ENCODE assay signal across 15 cellular contexts in the genomic region with DNA sequence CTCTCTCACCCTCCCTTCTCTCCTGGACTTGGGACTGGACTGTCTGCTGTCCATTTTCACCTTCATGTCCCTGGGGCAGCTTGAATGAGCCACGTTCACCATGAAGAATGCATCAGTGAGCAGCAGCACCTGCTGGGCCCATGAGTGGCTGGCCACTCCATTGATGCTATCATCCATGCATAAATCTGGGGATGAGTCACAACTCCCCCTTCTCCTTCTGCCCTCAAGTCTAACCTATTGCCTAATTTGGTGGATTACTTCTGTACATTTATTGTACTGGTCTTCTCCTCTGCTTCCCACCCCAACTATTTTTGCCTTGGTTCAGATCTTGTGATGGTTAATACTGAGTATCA. TPM values are rescaled to one million over a fixed set of nuclear protein-coding genes. Genes with fewer than 3 reads are reported as not detected.
DNase-seq lines count a peak whose midpoint lies in the region; ATAC-seq, FAIRE-seq and TF ChIP-seq lines count a peak whose summit lies in the region.
"Had no signal": no experiment of that assay in that cellular context is flagged by ENCODE, and none has a peak within 500 bp of the region (broad histone marks: within the 10 kb centered on the region; RNA-seq: fewer than 3 reads in every experiment).

No MANE protein-coding gene starts in this region.

- peaks cover 2% of the 10 kb centered on the region for H3K27me3 ChIP-seq in bronchial epithelial cell (ENCODE audit: control insufficient read depth, insufficient read depth, low read length)
- H3K27me3 ChIP-seq in trophoblast cell (ENCODE audit: insufficient read depth, low read length) = no peaks in the 10 kb centered on the region
- H3K27me3 ChIP-seq in left ventricle myocardium inferior (ENCODE audit: low read depth) = no peaks in the 10 kb centered on the region

- H3K4ac ChIP-seq in trophoblast cell (ENCODE audit: low read depth, low read length) = no peak overlapping the region

- no peak overlapping the region for H3K14ac ChIP-seq in trophoblast cell (ENCODE audit: low read length)

- H3K4me1 ChIP-seq in trophoblast cell (ENCODE audit: control insufficient read depth in 1 of 2, insufficient read depth in 2 of 2, low read length in 2 of 2) (peaks cover 6 to 11% of the 10 kb centered on the region in 2 experiments), left ventricle myocardium inferior (no peaks in the 10 kb centered on the region)

- no peak overlapping the region for H3K4me2 ChIP-seq in trophoblast cell (ENCODE audit: low read length)

- H4K8ac ChIP-seq in trophoblast cell (ENCODE audit: low read depth, low read length) = no peak overlapping the region

- H3K4me3 Mint-ChIP-seq in activated CD4-positive, alpha-beta T cell treated with anti-CD3 and anti-CD28 coated beads, Interleukin-2, amount 10 ng/mL, durations not matched to agents 24 days and 14 days = no peak overlapping the region
- H3K4me3 Mint-ChIP-seq: activated CD8-positive, alpha-beta memory T cell treated with anti-CD3 and anti-CD28 coated beads, Interleukin-2, amount 10 ng/mL, durations not matched to agents 7 days and 5 days; nephron had no signal

- no peak overlapping the region for H3K27ac Mint-ChIP-seq in activated CD4-positive, alpha-beta T cell treated with anti-CD3 and anti-CD28 coated beads, Interleukin-2, amount 10 ng/mL, durations not matched to agents 24 days and 14 days
- H3K27ac Mint-ChIP-seq: activated CD8-positive, alpha-beta memory T cell treated with anti-CD3 and anti-CD28 coated beads, Interleukin-2, amount 10 ng/mL, durations not matched to agents 7 days and 5 days; nephron had no signal

- H3K27me3 Mint-ChIP-seq in activated CD4-positive, alpha-beta T cell treated with anti-CD3 and anti-CD28 coated beads, Interleukin-2, amount 10 ng/mL, durations not matched to agents 24 days and 14 days = peaks cover 2% of the 10 kb centered on the region

- no peak overlapping the region for H2AK5ac ChIP-seq in trophoblast cell (ENCODE audit: low read length)

- H3K79me1 ChIP-seq in trophoblast cell (ENCODE audit: low read length) = peaks cover 10% of the 10 kb centered on the region

- H2BK12ac ChIP-seq in trophoblast cell (ENCODE audit: low read length) = no peak overlapping the region

- H3K9me3 ChIP-seq in trophoblast cell (ENCODE audit: insufficient read depth, low read depth, low read length) = peaks cover 11% of the 10 kb centered on the region
- peaks cover 38% of the 10 kb centered on the region for H3K9me3 ChIP-seq in left ventricle myocardium inferior (replicated peaks)

- no CpG with 5 or more reads among the region's 1 CpG for WGBS in trophoblast cell (ENCODE audit: extremely low coverage, insufficient coverage, insufficient read length)

- peak overlapping the region; percentile 91 for H3K23ac ChIP-seq in trophoblast cell (ENCODE audit: low read length)

- no peak overlapping the region for H2AFZ ChIP-seq in trophoblast cell (ENCODE audit: insufficient read depth, low read length, poor library complexity)

- H3K4me3 ChIP-seq in bronchial epithelial cell (ENCODE audit: low read depth, low read length) (no peak overlapping the region), trophoblast cell (ENCODE audit: low read depth, low read length) (no peak overlapping the region), left ventricle myocardium inferior (no peak overlapping the region)

- H3K27ac ChIP-seq in trophoblast cell (ENCODE audit: low read depth, low read length) (no peak overlapping the region), left ventricle myocardium inferior (replicated peaks) (no peak overlapping the region)
- H3K27ac ChIP-seq: RWPE1 had no signal

- no peak overlapping the region for H3K9ac ChIP-seq in trophoblast cell (ENCODE audit: low read length)

- no peak for ATAC-seq in GM21737 (IDR thresholded peaks at IDR 0.05; ENCODE audit: unreplicated experiment)
- ATAC-seq: activated CD8-positive, alpha-beta memory T cell treated with anti-CD3 and anti-CD28 coated beads, Interleukin-2, amount 10 ng/mL, durations not matched to agents 7 days and 5 days had no signal

- no peak overlapping the region for H4K91ac ChIP-seq in trophoblast cell (ENCODE audit: low read depth, low read length)

- no peak overlapping the region for H3K18ac ChIP-seq in trophoblast cell (ENCODE audit: low read length)

- no peak overlapping the region for H4K12ac ChIP-seq in trophoblast cell (ENCODE audit: low read depth, low read length)

- intact Hi-C loops in left ventricle myocardium inferior (cut with micrococcal nuclease) = no loop called here
- intact Hi-C loops in activated CD4-positive, alpha-beta T cell treated with anti-CD3 and anti-CD28 coated beads, Interleukin-2, amount 10 ng/mL, durations not matched to agents 24 days and 14 days (cut with micrococcal nuclease) = no loop called here

- DNase-seq in GM03348 (ENCODE audit: low spot score) = peak; percentile 63
- DNase-seq in NOMO-1 treated with DMSO at 0.1 percent for 48 hours (lab: John Stamatoyannopoulos, UW; ENCODE audit: unreplicated experiment) = peak; percentile 68
- DNase-seq in bronchial epithelial cell (ENCODE audit: low read depth) = peak; percentile 8
- peak; percentile 93 to 95 for DNase-seq in trophoblast cell
- DNase-seq in left ventricle myocardium inferior = no peak
- no peak for DNase-seq in HuH-7.5 (ENCODE audit: low spot score)
- DNase-seq in activated CD4-positive, alpha-beta T cell treated with anti-CD3 and anti-CD28 coated beads, Interleukin-2, amount 10 ng/mL, durations not matched to agents 24 days and 14 days = no peak
- DNase-seq: activated CD8-positive, alpha-beta memory T cell treated with anti-CD3 and anti-CD28 coated beads, Interleukin-2, amount 10 ng/mL, durations not matched to agents 7 days and 5 days; COR-L47; dermis blood vessel endothelial cell; head of caudate nucleus; NCI-H1092 had no signal

- H3K36me3 ChIP-seq in bronchial epithelial cell (ENCODE audit: control insufficient read depth, insufficient read depth, low read length) = no peaks in the 10 kb centered on the region
- no peaks in the 10 kb centered on the region for H3K36me3 ChIP-seq in trophoblast cell (ENCODE audit: control insufficient read depth in 1 of 2, insufficient read depth in 2 of 2, low read length in 2 of 2)
- H3K36me3 ChIP-seq in left ventricle myocardium inferior = no peaks in the 10 kb centered on the region

- no peaks in the 10 kb centered on the region for H3K36me3 Mint-ChIP-seq in activated CD4-positive, alpha-beta T cell treated with anti-CD3 and anti-CD28 coated beads, Interleukin-2, amount 10 ng/mL, durations not matched to agents 24 days and 14 days (ENCODE audit: low read depth)
- H3K36me3 Mint-ChIP-seq: activated CD8-positive, alpha-beta memory T cell treated with anti-CD3 and anti-CD28 coated beads, Interleukin-2, amount 10 ng/mL, durations not matched to agents 7 days and 5 days had no signal

- peaks cover 21% of the 10 kb centered on the region for H3K9me3 Mint-ChIP-seq in activated CD4-positive, alpha-beta T cell treated with anti-CD3 and anti-CD28 coated beads, Interleukin-2, amount 10 ng/mL, durations not matched to agents 24 days and 14 days

- H2BK5ac ChIP-seq in trophoblast cell (ENCODE audit: low read depth, low read length, poor library complexity) = no peak overlapping the region

- TF ChIP-seq CTCF in bronchial epithelial cell (IDR thresholded peaks at IDR 0.05; ENCODE audit: insufficient read depth, low read length, severe bottlenecking) (no peak), left ventricle myocardium inferior (IDR thresholded peaks at IDR 0.05; ENCODE audit: borderline replicate concordance) (no peak)

- FAIRE-seq in bronchial epithelial cell (lab: Jason Lieb, UNC) = no peak

- no peaks in the 10 kb centered on the region for H3K4me1 Mint-ChIP-seq in activated CD4-positive, alpha-beta T cell treated with anti-CD3 and anti-CD28 coated beads, Interleukin-2, amount 10 ng/mL, durations not matched to agents 24 days and 14 days
- H3K4me1 Mint-ChIP-seq: activated CD8-positive, alpha-beta memory T cell treated with anti-CD3 and anti-CD28 coated beads, Interleukin-2, amount 10 ng/mL, durations not matched to agents 7 days and 5 days; nephron had no signal

- no peak overlapping the region for H2BK120ac ChIP-seq in trophoblast cell (ENCODE audit: insufficient read depth, low read length, poor library complexity)

- H3K79me2 ChIP-seq in trophoblast cell (ENCODE audit: control insufficient read depth, insufficient read depth, low read length, poor library complexity) = no peaks in the 10 kb centered on the region

RNA-seq across cellular contexts. Expression of a gene that starts 46.9 kb away (rescaled TPM):
- total RNA-seq in bronchial epithelial cell (under 0.01 TPM in 1 of 2 replicates, not detected in the other), left ventricle myocardium inferior (0.27 TPM)
- polyA plus RNA-seq in trophoblast cell (2013) = 7.6 and 8.4 TPM in 2 replicates
- total RNA-seq in activated CD4-positive, alpha-beta T cell treated with anti-CD3 and anti-CD28 coated beads, Interleukin-2, amount 10 ng/mL, durations not matched to agents 24 days and 14 days = 0.16 and 0.38 TPM in 2 replicates
- total RNA-seq: activated CD8-positive, alpha-beta memory T cell treated with anti-CD3 and anti-CD28 coated beads, Interleukin-2, amount 10 ng/mL, durations not matched to agents 7 days and 5 days; dermis blood vessel endothelial cell had no signal

Comparison
In these comparisons a context has a peak if more than half of its experiments do, and no peak if none do; other contexts are left out.
1. DNase-seq: peak in GM03348 (single experiment), NOMO-1 treated with DMSO at 0.1 percent for 48 hours (single experiment), bronchial epithelial cell (single experiment) and trophoblast cell (2 of 2); none in left ventricle myocardium inferior (single experiment), HuH-7.5 (single experiment) and activated CD4-positive, alpha-beta T cell treated with anti-CD3 and anti-CD28 coated beads, Interleukin-2, amount 10 ng/mL, durations not matched to agents 24 days and 14 days (single experiment).